In the genomic region with DNA sequence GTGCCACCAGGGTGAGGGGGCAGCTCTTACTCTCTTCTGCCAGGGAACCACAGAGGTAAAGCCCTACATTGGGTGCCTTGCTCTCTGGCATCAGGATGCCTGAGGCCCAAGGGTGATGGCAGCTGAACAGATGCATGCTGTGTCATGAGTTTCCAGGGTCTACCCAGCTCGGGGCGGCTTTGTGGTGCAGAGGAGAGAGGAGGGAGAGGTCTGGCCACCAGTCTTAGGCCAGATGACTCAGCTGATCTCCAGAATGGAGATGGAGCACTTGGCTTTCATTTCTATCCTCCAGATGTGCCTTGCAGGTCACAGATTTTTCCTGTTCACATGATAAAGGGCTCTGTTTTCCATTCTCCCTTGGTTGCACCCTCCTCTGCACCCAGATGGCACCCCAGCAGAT, we compare ENCODE assay signal across 11 cellular contexts.
"Had no signal": no experiment of that assay in that cellular context is flagged by ENCODE, and none has a peak within 500 bp of the region (broad histone marks: within the 10 kb centered on the region; RNA-seq: fewer than 3 reads in every experiment).

No MANE protein-coding gene starts in this region.

- DNase-seq: activated CD4-positive, alpha-beta memory T cell treated with anti-CD3 and anti-CD28 coated beads for 36 hours; activated CD4-positive, alpha-beta T cell treated with anti-CD3 and anti-CD28 coated beads for 1 hour; activated gamma-delta T cell; activated T-cell treated with anti-CD3 and anti-CD28 coated beads, Interleukin-2, amount 50 U/mL, for 48 hours; anterior cingulate cortex; dermis blood vessel endothelial cell; endodermal cell; erythroblast; pancreas; substantia nigra; transverse colon had no signal
